In the genomic region with DNA sequence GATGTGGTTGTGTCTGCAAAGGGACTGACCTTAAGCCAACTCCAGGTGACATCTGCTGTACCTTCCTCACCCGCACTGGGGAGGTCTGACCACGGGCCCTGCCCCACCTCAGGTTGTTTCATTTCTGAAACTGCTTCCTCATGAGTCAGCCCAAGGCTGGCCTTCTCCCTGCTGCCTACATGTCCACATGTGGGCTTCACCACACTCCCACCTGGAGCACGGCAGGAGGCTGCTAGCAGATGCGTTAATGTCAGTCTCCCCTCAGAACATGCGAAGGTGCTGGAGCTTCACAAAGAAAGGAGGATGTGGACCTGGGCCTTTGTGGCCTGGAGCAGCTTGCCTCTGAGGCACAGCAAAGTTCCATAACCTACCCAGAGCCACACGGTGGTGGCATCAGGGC, we compare ENCODE assay signal across 15 cellular contexts.
DNase-seq lines count a peak whose midpoint lies in the region; ATAC-seq and TF ChIP-seq lines count a peak whose summit lies in the region.
"Had no signal": no experiment of that assay in that cellular context is flagged by ENCODE, and none has a peak within 500 bp of the region (broad histone marks: within the 10 kb centered on the region; RNA-seq: fewer than 3 reads in every experiment).

No MANE protein-coding gene starts in this region.

- H3K4me3 Mint-ChIP-seq in T-helper 2 cell treated with Interferon-gamma antibody and Interleukin-4, amounts not matched to agents 5 μg/mL and 100 μg/mL, for 36 hours, result peak overlapping the region; percentile 16
- H3K4me3 Mint-ChIP-seq: neural crest cell; stimulated activated naive CD8-positive, alpha-beta T cell treated with anti-CD3 and anti-CD28 coated beads, Interleukin-15, amount 100 ng/mL, for 72 hours had no signal

- DNase-seq in NCI-H2029 (lab: John Stamatoyannopoulos, UW) (peak; percentile 28), NCI-H2029 treated with DMSO at 0.1 percent for 48 hours (lab: John Stamatoyannopoulos, UW) (no peak), HT-29 (ENCODE audit: low spot score) (peak; percentile 72), left colon (peak in 1 of 2 donors; percentile 49), gastrocnemius medialis (no peak), substantia nigra (lab: John Stamatoyannopoulos, UW) (no peak), GM10266 (ENCODE audit: extremely low spot score) (no peak)
- DNase-seq in T-helper 2 cell treated with Interferon-gamma antibody and Interleukin-4, amounts not matched to agents 5 μg/mL and 100 μg/mL, for 36 hours (ENCODE audit: low spot score), result peak; percentile 28
- DNase-seq: activated effector memory CD4-positive, alpha-beta T cell treated with anti-CD3 and anti-CD28 coated beads, Interleukin-2, amount 50 U/mL, for 16 hours; body of pancreas; CD8-positive, alpha-beta memory T cell; lower lobe of right lung; OCI-M1 had no signal

- intact Hi-C loops in left colon (cut with DNase I, micrococcal nuclease), result no loop called here
- intact Hi-C loops in gastrocnemius medialis (cut with DNase I; ENCODE audit: low total_unique reads), result no loop called here

- no peak overlapping the region for H3K4me3 ChIP-seq in gastrocnemius medialis
- H3K4me3 ChIP-seq: body of pancreas, lower lobe of right lung had no signal

- no peaks in the 10 kb centered on the region for H3K36me3 ChIP-seq in gastrocnemius medialis
- H3K36me3 ChIP-seq: lower lobe of right lung had no signal

- H3K4me1 Mint-ChIP-seq in T-helper 2 cell treated with Interferon-gamma antibody and Interleukin-4, amounts not matched to agents 5 μg/mL and 100 μg/mL, for 36 hours (ENCODE audit: low read depth), result peaks cover 49% of the 10 kb centered on the region

- H3K27me3 Mint-ChIP-seq in T-helper 2 cell treated with Interferon-gamma antibody and Interleukin-4, amounts not matched to agents 5 μg/mL and 100 μg/mL, for 36 hours (ENCODE audit: low read depth), result peaks cover 7% of the 10 kb centered on the region
- H3K27me3 Mint-ChIP-seq: stimulated activated naive CD8-positive, alpha-beta T cell treated with anti-CD3 and anti-CD28 coated beads, Interleukin-15, amount 100 ng/mL, for 72 hours had no signal

- in situ Hi-C loops in gastrocnemius medialis (cut with MboI; ENCODE audit: low sequenced_read_pairs in 4 of 4), result no loop called here

- TF ChIP-seq POLR2A in gastrocnemius medialis (IDR thresholded peaks at IDR 0.05), result no peak

- TF ChIP-seq CTCF in gastrocnemius medialis (IDR thresholded peaks at IDR 0.05 in 4 of 5, conservative IDR thresholded peaks at IDR 0.05 in 1 of 5) (no peak), GM10266 (IDR thresholded peaks at IDR 0.05; ENCODE audit: control insufficient read depth, insufficient read depth, low read depth, missing control alignments) (no peak)

- ATAC-seq in left colon (peak; percentile 59), gastrocnemius medialis (no peak)
- ATAC-seq: body of pancreas; lower lobe of right lung; stimulated activated naive CD8-positive, alpha-beta T cell treated with anti-CD3 and anti-CD28 coated beads, Interleukin-15, amount 100 ng/mL, for 72 hours had no signal

- H3K27ac ChIP-seq in gastrocnemius medialis, result no peak overlapping the region
- H3K27ac ChIP-seq in substantia nigra (ENCODE audit: low read depth, low read length, poor library complexity, severe bottlenecking), result no peak overlapping the region
- H3K27ac ChIP-seq: body of pancreas, lower lobe of right lung had no signal

- no peaks in the 10 kb centered on the region for H3K27me3 ChIP-seq in gastrocnemius medialis
- H3K27me3 ChIP-seq: body of pancreas had no signal

- H3K36me3 Mint-ChIP-seq in T-helper 2 cell treated with Interferon-gamma antibody and Interleukin-4, amounts not matched to agents 5 μg/mL and 100 μg/mL, for 36 hours (ENCODE audit: low read depth), result peaks cover 8% of the 10 kb centered on the region

- H3K9me3 ChIP-seq in gastrocnemius medialis, result no peaks in the 10 kb centered on the region
- H3K9me3 ChIP-seq: body of pancreas, lower lobe of right lung had no signal

- no peak overlapping the region for H3K27ac Mint-ChIP-seq in T-helper 2 cell treated with Interferon-gamma antibody and Interleukin-4, amounts not matched to agents 5 μg/mL and 100 μg/mL, for 36 hours

- peaks cover 0 to 4% of the 10 kb centered on the region in 2 donors for H3K4me1 ChIP-seq in gastrocnemius medialis
- H3K4me1 ChIP-seq: body of pancreas had no signal

- peaks cover 3% of the 10 kb centered on the region for H3K9me3 Mint-ChIP-seq in T-helper 2 cell treated with Interferon-gamma antibody and Interleukin-4, amounts not matched to agents 5 μg/mL and 100 μg/mL, for 36 hours
- H3K9me3 Mint-ChIP-seq: CD8-positive, alpha-beta memory T cell; neural crest cell; stimulated activated naive CD8-positive, alpha-beta T cell treated with anti-CD3 and anti-CD28 coated beads, Interleukin-15, amount 100 ng/mL, for 72 hours had no signal

Comparison
In these comparisons a context has a peak if more than half of its experiments do, and no peak if none do; other contexts are left out.
1. DNase-seq: peak in NCI-H2029 (single experiment), HT-29 (single experiment) and T-helper 2 cell treated with Interferon-gamma antibody and Interleukin-4, amounts not matched to agents 5 μg/mL and 100 μg/mL, for 36 hours (single experiment); none in NCI-H2029 treated with DMSO at 0.1 percent for 48 hours (single experiment), gastrocnemius medialis (0 of 2), substantia nigra (0 of 49) and GM10266 (single experiment).